In the genomic region with DNA sequence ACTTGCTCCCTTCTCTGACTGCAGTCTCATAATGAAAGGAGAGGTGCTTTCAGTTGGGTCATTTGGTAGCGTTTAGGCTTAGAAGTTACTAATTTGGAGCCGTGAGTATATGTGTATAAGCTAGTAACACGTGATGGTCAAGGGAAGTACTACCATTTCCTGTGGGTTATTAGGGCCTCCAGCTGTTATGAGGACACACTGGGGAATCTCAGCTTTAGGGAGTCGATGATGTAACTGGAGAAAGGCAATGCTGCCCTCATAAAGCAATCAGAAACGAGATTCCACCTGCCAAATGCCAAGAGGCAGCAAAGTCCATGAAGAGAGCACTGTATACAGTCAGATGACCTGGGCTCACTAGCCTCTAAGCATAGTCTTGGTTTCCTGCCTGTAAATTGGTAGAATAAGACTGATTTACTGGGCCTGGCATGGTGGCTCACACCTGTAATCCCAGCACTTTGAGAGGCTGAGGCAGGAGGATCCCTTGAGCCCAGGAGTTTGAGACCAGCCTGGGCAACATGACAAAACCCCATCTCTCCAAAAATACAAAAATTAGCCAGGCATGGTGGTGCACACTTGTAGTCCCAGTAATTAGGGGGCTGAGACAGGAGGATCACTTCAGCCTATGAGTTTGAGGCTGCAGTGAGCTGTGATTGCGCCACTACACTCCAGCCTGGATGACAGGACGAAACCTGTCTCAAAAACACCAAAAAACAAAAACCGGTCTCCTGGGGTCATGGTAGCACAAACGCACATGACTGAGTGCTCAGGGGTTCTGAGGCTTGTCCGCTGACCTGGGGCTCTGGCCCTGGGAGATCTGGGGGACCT, we compare ENCODE assay signal across 9 cellular contexts. TPM values are rescaled to one million over a fixed set of nuclear protein-coding genes. Genes with fewer than 3 reads are reported as not detected.
DNase-seq lines count a peak whose midpoint lies in the region; ATAC-seq and TF ChIP-seq lines count a peak whose summit lies in the region.
"Had no signal": no experiment of that assay in that cellular context is flagged by ENCODE, and none has a peak within 500 bp of the region (broad histone marks: within the 10 kb centered on the region; RNA-seq: fewer than 3 reads in every experiment).

No MANE protein-coding gene starts in this region.

- H3K4me1 ChIP-seq in CD8-positive, alpha-beta memory T cell (ENCODE audit: insufficient read depth, low read length): peaks cover 3% of the 10 kb centered on the region
- peaks cover 5% of the 10 kb centered on the region for H3K4me1 ChIP-seq in smooth muscle cell (ENCODE audit: low read depth)

- H3K27ac Mint-ChIP-seq in CD8-positive, alpha-beta memory T cell: peak overlapping the region in 7 of 8 donors; percentile 6 to 97 (median 43)

- POLR2A ChIA-PET in CD8-positive, alpha-beta memory T cell (lab: Charles Lee): no interaction called here

- H3K4me2 ChIP-seq in smooth muscle cell: no peak overlapping the region

- CTCF ChIA-PET in CD8-positive, alpha-beta memory T cell (lab: Charles Lee): no interaction called here

- no peak overlapping the region for H2AFZ ChIP-seq in smooth muscle cell (ENCODE audit: low read depth)

- H3K27ac ChIP-seq in CD8-positive, alpha-beta memory T cell (ENCODE audit: low read depth, low read length): no peak overlapping the region
- H3K27ac ChIP-seq in smooth muscle cell (ENCODE audit: low read depth) (peak overlapping the region; percentile 58), caudate nucleus (ENCODE audit: low read depth, low read length) (no peak overlapping the region)
- H3K27ac ChIP-seq: SJSA1 had no signal

- peaks cover 27% of the 10 kb centered on the region for H3F3A ChIP-seq in smooth muscle cell (ENCODE audit: low read depth)

- 71% methylated on average over 10 of the region's 10 CpGs for WGBS in smooth muscle cell (ENCODE audit: low lambda C conversion rate)

- ATAC-seq in GM18909 (IDR thresholded peaks at IDR 0.05; ENCODE audit: poor library complexity, unreplicated experiment) (peak; percentile 80), HG03064 (IDR thresholded peaks at IDR 0.05; ENCODE audit: low read depth, unreplicated experiment) (peak; percentile 91), esophagus mucosa (peak; percentile 23)

- no peaks in the 10 kb centered on the region for H3K27me3 ChIP-seq in CD8-positive, alpha-beta memory T cell (ENCODE audit: insufficient read depth, low read length, poor library complexity, severe bottlenecking)
- H3K27me3 ChIP-seq in smooth muscle cell (ENCODE audit: low read depth): no peaks in the 10 kb centered on the region
- H3K27me3 ChIP-seq: SJSA1 had no signal

- no peaks in the 10 kb centered on the region for H3K9me3 ChIP-seq in CD8-positive, alpha-beta memory T cell (ENCODE audit: low read length)
- H3K9me3 ChIP-seq in smooth muscle cell (replicated peaks; ENCODE audit: low read depth): no peaks in the 10 kb centered on the region
- H3K9me3 ChIP-seq: SJSA1 had no signal

- no peak for DNase-seq in CD8-positive, alpha-beta memory T cell
- peak; percentile 84 for DNase-seq in RKO (ENCODE audit: low spot score)
- DNase-seq in smooth muscle cell (lab: John Stamatoyannopoulos, UW; ENCODE audit: unreplicated experiment): no peak
- no peak for DNase-seq in caudate nucleus (lab: John Stamatoyannopoulos, UW)
- DNase-seq in NCI-H510A treated with DMSO at 0.1 percent for 48 hours (lab: John Stamatoyannopoulos, UW): no peak

- H3K79me2 ChIP-seq in smooth muscle cell (ENCODE audit: low read depth): no peaks in the 10 kb centered on the region

- no peak overlapping the region for H3K4me3 ChIP-seq in CD8-positive, alpha-beta memory T cell (ENCODE audit: low read length)
- H3K4me3 ChIP-seq in smooth muscle cell: no peak overlapping the region
- H3K4me3 ChIP-seq: SJSA1 had no signal

- peaks cover 38% of the 10 kb centered on the region for H4K20me1 ChIP-seq in smooth muscle cell (ENCODE audit: low read depth)

- H3K9ac ChIP-seq in smooth muscle cell (ENCODE audit: low read depth): no peak overlapping the region

- peaks cover 0 to 2% of the 10 kb centered on the region in 2 donors for H3K27me3 Mint-ChIP-seq in CD8-positive, alpha-beta memory T cell

- peak overlapping the region in 1 of 7 donors; percentile 10 for H3K4me3 Mint-ChIP-seq in CD8-positive, alpha-beta memory T cell

- H3K9me3 Mint-ChIP-seq in CD8-positive, alpha-beta memory T cell: no peaks in the 10 kb centered on the region

- H3K4me1 Mint-ChIP-seq in CD8-positive, alpha-beta memory T cell: peaks cover 11 to 17% (median 11%) of the 10 kb centered on the region in 3 donors

- no peak for TF ChIP-seq CTCF in smooth muscle cell (IDR thresholded peaks at IDR 0.05; ENCODE audit: borderline replicate concordance, insufficient read depth, poor library complexity, severe bottlenecking)

- H3K36me3 ChIP-seq in CD8-positive, alpha-beta memory T cell (ENCODE audit: insufficient read depth, low read length): peaks cover 20% of the 10 kb centered on the region
- H3K36me3 ChIP-seq in smooth muscle cell (ENCODE audit: low read depth): peaks cover 4% of the 10 kb centered on the region

- H3K36me3 Mint-ChIP-seq in CD8-positive, alpha-beta memory T cell: peaks cover 0 to 30% (median 5%) of the 10 kb centered on the region in 3 donors

RNA-seq across cellular contexts. Expression of a gene that starts 53.0 kb away (rescaled TPM):
- total RNA-seq in CD8-positive, alpha-beta memory T cell: 100 to 1,000 TPM; 605 to 642 TPM
- 134 TPM for polyA plus RNA-seq in CD8-positive, alpha-beta memory T cell
- 221 TPM for total RNA-seq in esophagus mucosa
- 98.9 and 126 TPM in 2 replicates for total RNA-seq in smooth muscle cell
- polyA plus RNA-seq in smooth muscle cell: 129 and 137 TPM in 2 replicates

RNA-seq across cellular contexts. Expression of a gene that starts 53.3 kb away (rescaled TPM):
- 10 to 100 TPM; 50.7 to 51.9 TPM for total RNA-seq in CD8-positive, alpha-beta memory T cell
- polyA plus RNA-seq in CD8-positive, alpha-beta memory T cell: 48.9 TPM
- total RNA-seq in esophagus mucosa (53.2 TPM), smooth muscle cell (39.8 and 49.4 TPM in 2 replicates)
- 40.0 and 61.9 TPM in 2 replicates for polyA plus RNA-seq in smooth muscle cell

Comparison
In these comparisons a context has a peak if more than half of its experiments do, and no peak if none do; other contexts are left out.
1. ATAC-seq: peak in every context shown above with its lines; median percentile 91 in HG03064; 80 in GM18909; 23 in esophagus mucosa.